In genomic region chr5:163447191-163447590, GRCh38 we compare ENCODE assay signal across 20 cellular contexts. TPM values are rescaled to one million over a fixed set of nuclear protein-coding genes. Genes with fewer than 3 reads are reported as not detected.
DNase-seq lines count a peak whose midpoint lies in the region; ATAC-seq and TF ChIP-seq lines count a peak whose summit lies in the region.
"Had no signal": no experiment of that assay in that cellular context is flagged by ENCODE, and none has a peak within 500 bp of the region (broad histone marks: within the 10 kb centered on the region; RNA-seq: fewer than 3 reads in every experiment).

No MANE protein-coding gene starts in this region.

- no peaks in the 10 kb centered on the region for H3K9me3 ChIP-seq in breast epithelium
- H3K9me3 ChIP-seq: BLaER1 treated with 17β-estradiol and CSF1 and Interleukin-3, amounts not matched to agents 10 nM and 100 nM; MG63 had no signal

- TF ChIP-seq CTCF in MCF 10A (IDR thresholded peaks at IDR 0.05; ENCODE audit: unreplicated experiment): no peak
- TF ChIP-seq CTCF in breast epithelium (IDR thresholded peaks at IDR 0.05): no peak

- no peaks in the 10 kb centered on the region for H3K27me3 ChIP-seq in breast epithelium
- H3K27me3 ChIP-seq: BLaER1 treated with 17β-estradiol and CSF1 and Interleukin-3, amounts not matched to agents 10 nM and 100 nM; MG63 had no signal

- ATAC-seq in T-cell (replicated peaks in 1 of 4): no peak
- no peak for ATAC-seq in effector memory CD8-positive, alpha-beta T cell (replicated peaks)
- ATAC-seq in HG02610 (IDR thresholded peaks at IDR 0.05; ENCODE audit: unreplicated experiment): no peak

- no peak for DNase-seq in MCF 10A (ENCODE audit: unreplicated experiment)
- DNase-seq in breast epithelium (ENCODE audit: low spot score in 2 of 2): no peak
- no peak for DNase-seq in T-cell
- no peak for DNase-seq in effector memory CD8-positive, alpha-beta T cell
- no peak for DNase-seq in iPS-NIHi7 (ENCODE audit: extremely low spot score)
- no peak for DNase-seq in stimulated activated CD4-positive, alpha-beta T cell treated with anti-CD3 and anti-CD28 coated beads, Interleukin-12 subunit alpha, Interleukin-12 subunit beta, amount 100 ng/mL, for 4 hours
- DNase-seq: CD8-positive, alpha-beta memory T cell; DMS79; IMR-90; Karpas-422; MG63; NCI-H1048; NCI-H1436 treated with DMSO at 0.1 percent for 48 hours; NCI-H2029; NCI-H345; NCI-H524 treated with DMSO at 0.1 percent for 48 hours; SHP77 had no signal

- POLR2A ChIA-PET in MCF 10A (lab: Yijun Ruan, JAX) (interaction anchor here (1.2 to 5.4 kb wide), 4 partner anchors 8 to 56 kb away, joined by 5 to 80 read pairs (median 28); partner anchors contain the start of genes CCNG1, HMMR and NUDCD2), T-cell (lab: Charles Lee) (interaction anchor here (0.7 to 1.2 kb wide), 3 partner anchors 9 to 13 kb away, joined by 4 to 10 read pairs (median 10); partner anchors contain the start of gene HMMR (in 1 of the 2))

- H3K4me3 Mint-ChIP-seq in MCF 10A (ENCODE audit: unreplicated experiment) (no peak overlapping the region), T-cell (no peak overlapping the region)
- H3K4me3 Mint-ChIP-seq in effector memory CD8-positive, alpha-beta T cell: no peak overlapping the region
- H3K4me3 Mint-ChIP-seq: CD8-positive, alpha-beta memory T cell had no signal

- no TSS peak for BruUV-seq in MCF 10A (replicated peaks; lab: Mats Ljungman, UMichigan)

- H3K4me1 Mint-ChIP-seq in MCF 10A (ENCODE audit: insufficient read depth, unreplicated experiment): no peaks in the 10 kb centered on the region
- H3K4me1 Mint-ChIP-seq in T-cell: peaks cover 5 to 12% (median 12%) of the 10 kb centered on the region in 3 donors
- H3K4me1 Mint-ChIP-seq in effector memory CD8-positive, alpha-beta T cell (ENCODE audit: low read depth in 2 of 2): peaks cover 0 to 5% of the 10 kb centered on the region in 2 donors

- CTCF ChIA-PET in MCF 10A (lab: Yijun Ruan, JAX) (interaction anchor here (0.6 to 0.7 kb wide), 3 partner anchors 43 to 255 kb away, joined by 3 to 4 read pairs (median 3); partner anchors contain the start of gene MAT2B), T-cell (lab: Charles Lee) (no interaction called here)

- H3K27ac ChIP-seq in breast epithelium: no peak overlapping the region
- H3K27ac ChIP-seq: BLaER1 treated with 17β-estradiol and CSF1 and Interleukin-3, amounts not matched to agents 10 nM and 100 nM; HL-60 had no signal

- intact Hi-C loops in MCF 10A (cut with micrococcal nuclease) (no loop called here), breast epithelium (cut with DNase I; ENCODE audit: low total_unique reads) (no loop called here)

- H3K36me3 ChIP-seq in breast epithelium: no peaks in the 10 kb centered on the region

- no peaks in the 10 kb centered on the region for H3K4me1 ChIP-seq in breast epithelium
- H3K4me1 ChIP-seq: BLaER1 treated with 17β-estradiol and CSF1 and Interleukin-3, amounts not matched to agents 10 nM and 100 nM had no signal

- H3K9me3 Mint-ChIP-seq in MCF 10A (ENCODE audit: unreplicated experiment): no peaks in the 10 kb centered on the region
- no peaks in the 10 kb centered on the region for H3K9me3 Mint-ChIP-seq in T-cell
- H3K9me3 Mint-ChIP-seq in effector memory CD8-positive, alpha-beta T cell: no peaks in the 10 kb centered on the region
- H3K9me3 Mint-ChIP-seq: CD8-positive, alpha-beta memory T cell had no signal

- no peak overlapping the region for H3K4me3 ChIP-seq in breast epithelium
- H3K4me3 ChIP-seq: BLaER1 treated with 17β-estradiol and CSF1 and Interleukin-3, amounts not matched to agents 10 nM and 100 nM; MG63 had no signal

- TF ChIP-seq POLR2A in breast epithelium (IDR thresholded peaks at IDR 0.05): no peak

- peaks cover 99% of the 10 kb centered on the region for H3K36me3 Mint-ChIP-seq in MCF 10A (ENCODE audit: insufficient read depth, unreplicated experiment)
- peaks cover 45% of the 10 kb centered on the region for H3K36me3 Mint-ChIP-seq in T-cell
- H3K36me3 Mint-ChIP-seq in effector memory CD8-positive, alpha-beta T cell (ENCODE audit: insufficient read depth): peaks cover 63% of the 10 kb centered on the region

- H3K27me3 Mint-ChIP-seq in MCF 10A (ENCODE audit: insufficient read depth, unreplicated experiment) (no peaks in the 10 kb centered on the region), T-cell (no peaks in the 10 kb centered on the region)
- H3K27me3 Mint-ChIP-seq in effector memory CD8-positive, alpha-beta T cell: no peaks in the 10 kb centered on the region
- H3K27me3 Mint-ChIP-seq: CD8-positive, alpha-beta memory T cell had no signal

- H3K27ac Mint-ChIP-seq in MCF 10A (ENCODE audit: low read depth, unreplicated experiment) (peak overlapping the region; percentile 23), T-cell (peak overlapping the region; percentile 28 to 56)
- peak overlapping the region; percentile 65 to 76 for H3K27ac Mint-ChIP-seq in effector memory CD8-positive, alpha-beta T cell

RNA-seq across cellular contexts. Expression of gene CCNG1, which starts 9.8 kb away (rescaled TPM):
- 169 and 196 TPM in 2 replicates for total RNA-seq in MCF 10A (2022)
- total RNA-seq in breast epithelium: 100 to 1,000 TPM; 168 to 221 (median 178) TPM
- total RNA-seq in T-cell: 100 to 1,000 TPM; 108 to 129 (median 112) TPM

RNA-seq across cellular contexts. Expression of gene NUDCD2, which starts 12.7 kb away (rescaled TPM):
- 57.8 and 68.0 TPM in 2 replicates for total RNA-seq in MCF 10A (2022)
- 1 to 10 TPM; 7.0 to 9.8 (median 7.2) TPM for total RNA-seq in breast epithelium
- 10 to 100 TPM; 18.9 to 29.9 (median 29.3) TPM for total RNA-seq in T-cell

RNA-seq across cellular contexts. Expression of gene HMMR, which starts 13.2 kb away (rescaled TPM):
- total RNA-seq in MCF 10A (2022) (29.3 and 43.5 TPM in 2 replicates), breast epithelium (1 to 10 TPM in 1 of 3 donors, under 1 TPM in 1, not detected in 1; 0.15 to 3.5 TPM), T-cell (under 1 TPM; 0.41 to 0.88 (median 0.84) TPM)

RNA-seq across cellular contexts. Expression of gene MAT2B, which starts 58.2 kb away (rescaled TPM):
- total RNA-seq in MCF 10A (2022) (67.5 and 70.9 TPM in 2 replicates), breast epithelium (10 to 100 TPM; 49.0 to 68.8 (median 55.4) TPM), T-cell (100 to 1,000 TPM in 3 of 5 donors, 10 to 100 TPM in 2; 62.2 to 131 (median 115) TPM)
